ENCODE assay signal across 10 cellular contexts in the genomic region with DNA sequence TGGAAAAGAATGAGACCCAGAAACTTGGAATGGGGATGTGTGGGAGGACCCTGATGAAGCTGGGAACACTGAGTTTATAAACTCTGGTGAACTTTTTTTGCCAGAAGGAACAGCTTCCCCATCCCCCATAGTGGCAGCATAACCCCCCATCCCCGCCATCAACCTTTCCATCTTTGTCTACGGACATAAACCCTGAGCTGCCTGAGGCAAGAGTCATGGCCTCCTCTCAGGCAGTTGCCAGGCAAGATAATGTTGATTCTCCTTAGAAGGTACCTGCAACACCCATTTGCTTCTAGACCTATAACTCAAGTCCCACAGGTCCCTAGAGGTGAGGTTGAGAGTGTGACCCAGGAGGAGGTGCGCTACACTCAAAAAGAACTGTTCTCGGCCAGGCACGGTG.
"Had no signal": no experiment of that assay in that cellular context is flagged by ENCODE, and none has a peak within 500 bp of the region (broad histone marks: within the 10 kb centered on the region; RNA-seq: fewer than 3 reads in every experiment).

No MANE protein-coding gene starts in this region.

- DNase-seq: HFFc6, KG1 had no signal

- H2AFZ ChIP-seq: GM23338 had no signal

- H3K9me3 ChIP-seq: HAP-1 had no signal

- ATAC-seq: GM23338, HCT116, HepG2 had no signal

- H3K9me3 Mint-ChIP-seq: GM23338, HFFc6, IgD-negative memory B cell had no signal

- H3K27ac Mint-ChIP-seq: GM23338, HFFc6 had no signal

- H3K27ac ChIP-seq: HL-60 had no signal

- H3K36me3 Mint-ChIP-seq: IgD-negative memory B cell had no signal

- H3K4me3 Mint-ChIP-seq: GM23338, HFFc6, IgD-negative memory B cell had no signal

- H3K36me3 ChIP-seq: HAP-1 had no signal

- H3K27me3 Mint-ChIP-seq: IgD-negative memory B cell had no signal

- FAIRE-seq: H1, H54, HepG2 had no signal

- H3K4me3 ChIP-seq: GM23338, HAP-1 had no signal

- H3K4me2 ChIP-seq: GM23338 had no signal
